In the genomic region with DNA sequence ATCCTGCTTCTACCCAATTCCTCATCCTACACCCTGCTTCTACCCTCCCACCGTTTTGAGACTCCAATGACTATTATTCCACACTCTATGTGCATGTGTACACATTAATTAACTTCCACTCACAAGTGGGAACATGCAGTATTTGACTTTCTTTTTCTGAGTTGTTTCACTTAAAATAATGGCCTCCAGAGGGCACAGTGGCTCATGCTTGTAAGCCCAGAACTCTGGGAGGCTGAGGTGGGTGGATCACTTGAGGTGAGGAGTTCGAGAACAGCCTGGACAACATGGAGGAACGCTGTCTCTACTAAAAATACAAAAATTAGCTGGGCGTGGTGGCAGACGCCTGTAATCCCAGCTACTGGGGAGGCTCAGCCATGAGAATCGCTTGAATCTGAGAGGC, we compare ENCODE assay signal across 12 cellular contexts.
A peak's percentile ranks its signal among the peaks of the same experiment; 100 is the strongest.
DNase-seq lines count a peak whose midpoint lies in the region; TF ChIP-seq lines count a peak whose summit lies in the region.
"Had no signal": no experiment of that assay in that cellular context is flagged by ENCODE, and none has a peak within 500 bp of the region (broad histone marks: within the 10 kb centered on the region; RNA-seq: fewer than 3 reads in every experiment).

No MANE protein-coding gene starts in this region.

- H4K20me1 ChIP-seq in OCI-LY3 (ENCODE audit: insufficient read depth, low read length): no peaks in the 10 kb centered on the region

- intact Hi-C loops in activated T-helper 1 cell treated with anti-CD3 and anti-CD28 coated beads, Interleukin-12 subunit alpha, Interleukin-12 subunit beta, Interleukin-2, Interleukin-4 antibody, amounts not matched to agents 30 ng/mL and 10 ng/mL and 1 ng/mL, durations not matched to agents 14 hours and 24 hours and 36 hours (cut with micrococcal nuclease): loop anchor here (1.0 to 2.0 kb wide), 2 partner anchors 634 to 868 kb away; no protein-coding TSS in a partner anchor
- intact Hi-C loops in ascending aorta (cut with DNase I): no loop called here

- H3K4me2 ChIP-seq in OCI-LY3 (ENCODE audit: low read length): no peak overlapping the region

- DNase-seq in AG09309 (ENCODE audit: low read depth) (no peak), GM13976 (ENCODE audit: low spot score) (no peak), epithelial cell of proximal tubule (ENCODE audit: low read depth) (no peak), ascending aorta (ENCODE audit: low spot score in 2 of 2) (no peak), germinal center (ENCODE audit: low spot score) (no peak), NCI-H146 (lab: John Stamatoyannopoulos, UW) (no peak)
- no peak for DNase-seq in activated T-helper 1 cell treated with anti-CD3 and anti-CD28 coated beads, Interleukin-12 subunit alpha, Interleukin-12 subunit beta, Interleukin-2, Interleukin-4 antibody, amounts not matched to agents 30 ng/mL and 10 ng/mL and 1 ng/mL, durations not matched to agents 14 hours and 24 hours and 36 hours (ENCODE audit: low spot score)
- DNase-seq: head of caudate nucleus; stimulated activated naive CD8-positive, alpha-beta T cell treated with anti-CD3 and anti-CD28 coated beads, Interleukin-15, Interleukin-2, amounts not matched to agents 100 U/mL and 50 U/mL, for 24 hours; T-helper 1 cell had no signal

- no peak overlapping the region for H3K27ac Mint-ChIP-seq in activated T-helper 1 cell treated with anti-CD3 and anti-CD28 coated beads, Interleukin-12 subunit alpha, Interleukin-12 subunit beta, Interleukin-2, Interleukin-4 antibody, amounts not matched to agents 30 ng/mL and 10 ng/mL and 1 ng/mL, durations not matched to agents 14 hours and 24 hours and 36 hours

- no peaks in the 10 kb centered on the region for H3K36me3 Mint-ChIP-seq in activated T-helper 1 cell treated with anti-CD3 and anti-CD28 coated beads, Interleukin-12 subunit alpha, Interleukin-12 subunit beta, Interleukin-2, Interleukin-4 antibody, amounts not matched to agents 30 ng/mL and 10 ng/mL and 1 ng/mL, durations not matched to agents 14 hours and 24 hours and 36 hours (ENCODE audit: low read depth)

- H3K4me3 ChIP-seq in AG09309 (ENCODE audit: control insufficient read depth, low read depth, low read length) (no peak overlapping the region), OCI-LY3 (ENCODE audit: low read length) (no peak overlapping the region), epithelial cell of proximal tubule (ENCODE audit: low read depth, low read length) (no peak overlapping the region), ascending aorta (no peak overlapping the region)
- H3K4me3 ChIP-seq: HAP-1 had no signal

- no peak overlapping the region for H2AFZ ChIP-seq in OCI-LY3 (ENCODE audit: low read depth, low read length)

- H3K4me1 Mint-ChIP-seq in activated T-helper 1 cell treated with anti-CD3 and anti-CD28 coated beads, Interleukin-12 subunit alpha, Interleukin-12 subunit beta, Interleukin-2, Interleukin-4 antibody, amounts not matched to agents 30 ng/mL and 10 ng/mL and 1 ng/mL, durations not matched to agents 14 hours and 24 hours and 36 hours (ENCODE audit: low read depth): no peaks in the 10 kb centered on the region

- H3K9me3 Mint-ChIP-seq in activated T-helper 1 cell treated with anti-CD3 and anti-CD28 coated beads, Interleukin-12 subunit alpha, Interleukin-12 subunit beta, Interleukin-2, Interleukin-4 antibody, amounts not matched to agents 30 ng/mL and 10 ng/mL and 1 ng/mL, durations not matched to agents 14 hours and 24 hours and 36 hours: no peaks in the 10 kb centered on the region

- H3K4me1 ChIP-seq in OCI-LY3 (ENCODE audit: low read length): no peaks in the 10 kb centered on the region
- no peaks in the 10 kb centered on the region for H3K4me1 ChIP-seq in ascending aorta
- H3K4me1 ChIP-seq: HAP-1 had no signal

- H3K9ac ChIP-seq in OCI-LY3 (ENCODE audit: low read length): no peak overlapping the region

- no peak overlapping the region for H3K4me3 Mint-ChIP-seq in activated T-helper 1 cell treated with anti-CD3 and anti-CD28 coated beads, Interleukin-12 subunit alpha, Interleukin-12 subunit beta, Interleukin-2, Interleukin-4 antibody, amounts not matched to agents 30 ng/mL and 10 ng/mL and 1 ng/mL, durations not matched to agents 14 hours and 24 hours and 36 hours

- H3K27ac ChIP-seq in OCI-LY3 (ENCODE audit: low read length) (no peak overlapping the region), ascending aorta (no peak overlapping the region)

- TF ChIP-seq CTCF in AG09309 (IDR thresholded peaks at IDR 0.05; ENCODE audit: control insufficient read depth, insufficient read depth, low read depth, low read length, missing control alignments): peak; percentile 18
- TF ChIP-seq CTCF in GM13976 (IDR thresholded peaks at IDR 0.05; ENCODE audit: borderline replicate concordance, control extremely low read depth, extremely low read depth, insufficient read depth, missing control alignments): peak; percentile 4
- peak; percentile 33 for TF ChIP-seq CTCF in OCI-LY3 (IDR thresholded peaks at IDR 0.05; ENCODE audit: low read depth, low read length)
- peak; percentile 49 for TF ChIP-seq CTCF in epithelial cell of proximal tubule (conservative IDR thresholded peaks at IDR 0.05; ENCODE audit: low read depth, low read length)
- TF ChIP-seq CTCF in ascending aorta (IDR thresholded peaks at IDR 0.05): no peak

- H3K27me3 ChIP-seq in OCI-LY3 (ENCODE audit: low read depth, low read length) (no peaks in the 10 kb centered on the region), ascending aorta (no peaks in the 10 kb centered on the region)

- H3K36me3 ChIP-seq in OCI-LY3 (replicated peaks; ENCODE audit: low read depth, low read length) (no peaks in the 10 kb centered on the region), ascending aorta (no peaks in the 10 kb centered on the region)
- H3K36me3 ChIP-seq: HAP-1 had no signal

- H3K27me3 Mint-ChIP-seq in activated T-helper 1 cell treated with anti-CD3 and anti-CD28 coated beads, Interleukin-12 subunit alpha, Interleukin-12 subunit beta, Interleukin-2, Interleukin-4 antibody, amounts not matched to agents 30 ng/mL and 10 ng/mL and 1 ng/mL, durations not matched to agents 14 hours and 24 hours and 36 hours (ENCODE audit: insufficient read depth): no peaks in the 10 kb centered on the region

- H3K79me2 ChIP-seq in OCI-LY3 (ENCODE audit: low read length): no peaks in the 10 kb centered on the region

- H3K9me3 ChIP-seq in OCI-LY3 (ENCODE audit: insufficient read depth, low read length) (no peaks in the 10 kb centered on the region), ascending aorta (no peaks in the 10 kb centered on the region)
- H3K9me3 ChIP-seq: HAP-1 had no signal

- in situ Hi-C loops in GM13976 (cut with MboI; ENCODE audit: low sequenced_read_pairs, unreplicated experiment): no loop called here

Comparison
In these comparisons a context has a peak if more than half of its experiments do, and no peak if none do; other contexts are left out.
1. CTCF ChIP-seq: peak in AG09309 (single experiment), GM13976 (single experiment), OCI-LY3 (single experiment) and epithelial cell of proximal tubule (single experiment); none in ascending aorta (0 of 3).